24 cellular contexts compared by ENCODE assay signal in the genomic region with DNA sequence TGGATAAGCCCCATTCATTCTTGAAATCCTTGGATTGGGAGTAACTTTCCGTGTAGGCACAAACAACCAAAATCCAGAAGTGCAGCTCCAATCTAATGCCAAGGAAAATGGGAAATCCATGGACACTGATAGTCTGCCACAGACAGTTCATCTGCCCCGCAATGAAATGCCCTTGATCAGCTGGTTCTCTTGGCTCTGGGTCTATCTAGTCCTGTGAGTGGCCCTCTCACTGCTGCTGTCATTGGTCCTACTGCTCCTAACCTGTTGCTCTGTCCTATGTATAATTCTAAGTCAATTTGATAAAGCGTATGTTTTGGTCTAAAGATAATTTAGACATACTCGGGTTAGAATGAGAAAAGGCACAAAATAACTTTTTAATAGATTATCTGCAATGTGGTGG.
"Had no signal": no experiment of that assay in that cellular context is flagged by ENCODE, and none has a peak within 500 bp of the region (broad histone marks: within the 10 kb centered on the region; RNA-seq: fewer than 3 reads in every experiment).

No MANE protein-coding gene starts in this region.

- H3K9me3 ChIP-seq: ovary, right lobe of liver, sigmoid colon, stomach, thoracic aorta, thyroid gland, tibial nerve, upper lobe of left lung, vagina had no signal

- ATAC-seq: natural killer cell; psoas muscle; right lobe of liver; stimulated activated effector memory CD8-positive, alpha-beta T cell treated with anti-CD3 and anti-CD28 coated beads, Interleukin-12 subunit alpha, Interleukin-12 subunit beta, amount 100 ng/mL, for 72 hours; stimulated activated naive B cell treated with anti-CD40 and anti-IgM and Interleukin-4, amounts not matched to agents 10 μg/mL and 1 μg/mL and 100 μg/mL, for 72 hours had no signal

- H3K27ac ChIP-seq: neural progenitor cell, ovary, parathyroid adenoma, psoas muscle, right lobe of liver, sigmoid colon, stomach, thoracic aorta, thyroid gland, tibial nerve, upper lobe of left lung, vagina had no signal

- H3K4me1 ChIP-seq: neural progenitor cell, parathyroid adenoma, psoas muscle, right lobe of liver, sigmoid colon, stomach, thyroid gland, tibial nerve, upper lobe of left lung, vagina had no signal

- DNase-seq: natural killer cell; occipital lobe; ovary; posterior cingulate gyrus; psoas muscle; right lobe of liver; sigmoid colon; small intestine; stimulated activated CD4-positive, alpha-beta T cell treated with anti-CD3 and anti-CD28 coated beads, Interleukin-15, amount 100 ng/mL, for 24 hours; stimulated activated CD4-positive, alpha-beta T cell treated with anti-CD3 and anti-CD28 coated beads, Interleukin-2, amount 100 ng/mL, for 24 hours; stimulated activated CD4-positive, alpha-beta T cell treated with anti-CD3 and anti-CD28 coated beads, Interleukin-2, amount 100 ng/mL, for 48 hours; stimulated activated CD4-positive, alpha-beta T cell treated with anti-CD3 and anti-CD28 coated beads, Interleukin-4, amount 100 ng/mL, for 24 hours; stimulated activated naive B cell treated with anti-CD40 and anti-IgM and Interleukin-4, amounts not matched to agents 10 μg/mL and 1 μg/mL and 100 μg/mL, for 72 hours; stimulated activated naive CD4-positive, alpha-beta T cell treated with Interleukin-2 at 50 U/mL for 16 hours; stomach; thyroid gland; trophoblast cell; upper lobe of left lung had no signal

- H3K27me3 ChIP-seq: neural progenitor cell, ovary, right lobe of liver, sigmoid colon, stomach, thyroid gland, tibial nerve, upper lobe of left lung, vagina had no signal

- H3K4me3 ChIP-seq: neural progenitor cell, ovary, psoas muscle, right lobe of liver, sigmoid colon, stomach, thoracic aorta, thyroid gland, tibial nerve, upper lobe of left lung, vagina had no signal

- H3K36me3 ChIP-seq: neural progenitor cell, ovary, right lobe of liver, sigmoid colon, stomach, thoracic aorta, thyroid gland, tibial nerve, upper lobe of left lung, vagina had no signal
